11 cellular contexts compared by ENCODE assay signal in the genomic region with DNA sequence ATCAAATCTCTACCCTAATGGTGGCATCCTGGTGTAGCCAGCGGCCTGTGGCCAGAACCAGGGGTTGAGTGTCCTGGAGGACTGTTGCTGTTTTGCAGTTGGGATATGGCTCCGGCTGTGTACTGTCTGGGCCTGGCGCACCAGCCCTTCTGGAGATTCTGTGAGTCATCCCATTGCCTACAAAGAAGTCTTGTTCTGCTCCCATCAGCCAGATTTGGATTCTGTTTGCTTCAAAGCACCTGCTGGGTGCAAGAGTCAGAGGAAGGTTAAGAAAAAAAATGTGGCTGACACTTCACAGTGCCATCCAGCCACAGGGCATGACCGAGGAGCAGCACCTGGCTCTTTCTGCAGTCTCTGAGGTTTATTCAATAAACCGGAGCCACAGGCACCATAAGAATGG. TPM values are rescaled to one million over a fixed set of nuclear protein-coding genes. Genes with fewer than 3 reads are reported as not detected.
DNase-seq lines count a peak whose midpoint lies in the region; ATAC-seq and TF ChIP-seq lines count a peak whose summit lies in the region.
"Had no signal": no experiment of that assay in that cellular context is flagged by ENCODE, and none has a peak within 500 bp of the region (broad histone marks: within the 10 kb centered on the region; RNA-seq: fewer than 3 reads in every experiment).

No MANE protein-coding gene starts in this region.

- dilution Hi-C loops in IMR-90 (cut with HindIII; ENCODE audit: low sequenced_read_pairs, unreplicated experiment), result no loop called here

- H2BK5ac ChIP-seq in IMR-90 (ENCODE audit: low read depth, low read length, poor library complexity, severe bottlenecking), result no peak overlapping the region

- 0 out of 4 replicates have a peak, but pooled peaks cover 0 to 3% of the 10 kb centered on the region in 2 experiments for H3K79me1 ChIP-seq in IMR-90 (ENCODE audit: low read depth in 1 of 2, low read length in 2 of 2)

- H3K4me1 ChIP-seq in IMR-90 (ENCODE audit: control insufficient read depth, insufficient read depth, low read length) (peaks cover 25% of the 10 kb centered on the region), right cardiac atrium (ENCODE audit: control insufficient read depth, insufficient read depth, low read length) (peaks cover 5% of the 10 kb centered on the region), body of pancreas (no peaks in the 10 kb centered on the region)

- H2AK5ac ChIP-seq in IMR-90 (ENCODE audit: low read depth, low read length), result peak overlapping the region; percentile 43; the same call in 1 of the 2 replicates

- peak overlapping the region; percentile 46 for H2BK20ac ChIP-seq in IMR-90 (ENCODE audit: low read depth, low read length)

- BruUV-seq in IMR-90 (replicated peaks; lab: Mats Ljungman, UMichigan) (no TSS peak), MCF 10A (replicated peaks; lab: Mats Ljungman, UMichigan) (no TSS peak)

- no peak overlapping the region for H4K8ac ChIP-seq in IMR-90 (ENCODE audit: low read depth in 2 of 2, low read length in 2 of 2)

- H3K14ac ChIP-seq in IMR-90 (replicated peaks; ENCODE audit: low read depth, low read length), result no peak overlapping the region; the same call in 1 of the 2 replicates

- peak overlapping the region; percentile 22; the same call in 1 of the 2 replicates for H4K5ac ChIP-seq in IMR-90 (ENCODE audit: low read depth, low read length)

- peak overlapping the region; percentile 76 for H2AFZ ChIP-seq in IMR-90 (replicated peaks; ENCODE audit: low read length, poor library complexity)

- peaks cover 20% of the 10 kb centered on the region for H3K4me1 Mint-ChIP-seq in MCF 10A (ENCODE audit: insufficient read depth, unreplicated experiment)

- peaks cover 19% of the 10 kb centered on the region for H3K9me1 ChIP-seq in IMR-90 (ENCODE audit: insufficient read depth, low read length)

- H4K91ac ChIP-seq in IMR-90 (ENCODE audit: insufficient read depth, low read depth, low read length), result no peak overlapping the region

- no peak overlapping the region for H3K23ac ChIP-seq in IMR-90 (ENCODE audit: low read depth, low read length)

- H3K36me3 ChIP-seq in IMR-90 (ENCODE audit: control insufficient read depth, insufficient read depth, low read length), result no peaks in the 10 kb centered on the region
- no peaks in the 10 kb centered on the region for H3K36me3 ChIP-seq in body of pancreas (replicated peaks in 1 of 2; ENCODE audit: insufficient read depth in 1 of 2, low read depth in 2 of 2)

- ATAC-seq in IMR-90 (ENCODE audit: low read depth), result peak; percentile 70
- ATAC-seq in right cardiac atrium, result peak; percentile 67 to 68
- no peak for ATAC-seq in HG03039 (IDR thresholded peaks at IDR 0.05; ENCODE audit: unreplicated experiment)
- ATAC-seq in omental fat pad (ENCODE audit: low FRiP score), result no peak
- ATAC-seq in body of pancreas, result no peak

- H3K9me3 ChIP-seq in IMR-90 (ENCODE audit: control insufficient read depth, insufficient read depth, low read length), result no peaks in the 10 kb centered on the region
- no peaks in the 10 kb centered on the region for H3K9me3 ChIP-seq in right cardiac atrium (ENCODE audit: control insufficient read depth, low read length)
- no peaks in the 10 kb centered on the region for H3K9me3 ChIP-seq in body of pancreas

- no peak for TF ChIP-seq CTCF in IMR-90 (conservative IDR thresholded peaks at IDR 0.05; ENCODE audit: low read depth, low read length)
- TF ChIP-seq CTCF in MCF 10A (IDR thresholded peaks at IDR 0.05; ENCODE audit: unreplicated experiment), result no peak
- TF ChIP-seq CTCF in omental fat pad (IDR thresholded peaks at IDR 0.05), result no peak
- TF ChIP-seq CTCF in body of pancreas (IDR thresholded peaks at IDR 0.05), result no peak

- H3K27ac Mint-ChIP-seq in MCF 10A (ENCODE audit: low read depth, unreplicated experiment), result no peak overlapping the region

- TF ChIP-seq RAD21 in IMR-90 (IDR thresholded peaks at IDR 0.05; ENCODE audit: low read length), result no peak

- no peak overlapping the region for H3K56ac ChIP-seq in IMR-90 (ENCODE audit: extremely low read depth, insufficient read depth, low read length)

- H2BK120ac ChIP-seq in IMR-90 (ENCODE audit: low read depth, low read length), result peak overlapping the region; percentile 53; the same call in 1 of the 2 replicates

- no peak overlapping the region for H3K4me2 ChIP-seq in IMR-90 (ENCODE audit: low read depth, low read length)

- 93% methylated on average over 2 of the region's 5 CpGs; no CpG with 5 or more reads in 1 of the 2 experiments for WGBS in IMR-90 (ENCODE audit: extremely low coverage in 2 of 2, insufficient read length in 1 of 2), 2 experiments
- WGBS in right cardiac atrium, result 87% methylated on average over 5 of the region's 5 CpGs
- WGBS in body of pancreas, 2 donors, result 92 to 100% methylated on average over 4 to 5 of the region's 5 CpGs

- no peaks in the 10 kb centered on the region for H3K27me3 Mint-ChIP-seq in MCF 10A (ENCODE audit: insufficient read depth, unreplicated experiment)

- no peak overlapping the region for H2AK9ac ChIP-seq in IMR-90 (replicated peaks; ENCODE audit: low read depth, low read length, poor library complexity)

- H3K4me3 ChIP-seq in IMR-90 (ENCODE audit: insufficient read depth, low read depth, low read length) (no peak overlapping the region), right cardiac atrium (ENCODE audit: low read length) (no peak overlapping the region), body of pancreas (no peak overlapping the region)
- H3K4me3 ChIP-seq: lung had no signal

- H3K4me3 Mint-ChIP-seq in MCF 10A (ENCODE audit: unreplicated experiment), result no peak overlapping the region

- H3K27me3 ChIP-seq in IMR-90 (ENCODE audit: control insufficient read depth, insufficient read depth, low read length) (no peaks in the 10 kb centered on the region), right cardiac atrium (ENCODE audit: control insufficient read depth, insufficient read depth) (no peaks in the 10 kb centered on the region), body of pancreas (no peaks in the 10 kb centered on the region)

- H3K27ac ChIP-seq in IMR-90 (ENCODE audit: insufficient read depth, low read length) (no peak overlapping the region), right cardiac atrium (ENCODE audit: low read length) (peak overlapping the region; percentile 56), substantia nigra (ENCODE audit: low read depth, low read length, poor library complexity, severe bottlenecking) (peak overlapping the region; percentile 75), body of pancreas (no peak overlapping the region)

- H3K18ac ChIP-seq in IMR-90 (ENCODE audit: low read depth, low read length), result no peak overlapping the region

- H4K20me1 ChIP-seq in IMR-90 (ENCODE audit: insufficient read depth, low read length), result no peaks in the 10 kb centered on the region

- H3K36me3 Mint-ChIP-seq in MCF 10A (ENCODE audit: insufficient read depth, unreplicated experiment), result no peaks in the 10 kb centered on the region

- CTCF ChIA-PET in IMR-90 (lab: Yijun Ruan, JAX) (no interaction called here), MCF 10A (lab: Yijun Ruan, JAX) (interaction anchor here (0.6 to 0.9 kb wide), 3 partner anchors 16 to 197 kb away, joined by 3 to 4 read pairs (median 3); no protein-coding TSS in a partner anchor)

- no peak overlapping the region; the same call in 2 of the 3 replicates for H2BK15ac ChIP-seq in IMR-90 (ENCODE audit: low read depth, low read length)

- TF ChIP-seq POLR2A in IMR-90 (IDR thresholded peaks at IDR 0.05; ENCODE audit: low read depth, low read length) (no peak), body of pancreas (IDR thresholded peaks at IDR 0.05) (no peak)

- in situ Hi-C loops in IMR-90 (cut with MboI; ENCODE audit: low sequenced_read_pairs), result no loop called here

- H3K4ac ChIP-seq in IMR-90 (ENCODE audit: low read depth, low read length), result peak overlapping the region; percentile 46; the same call in 1 of the 2 replicates

- DNase-seq in IMR-90 (peak; percentile 68), MCF 10A (ENCODE audit: unreplicated experiment) (peak; percentile 34), right cardiac atrium (peak in 2 of 3 donors; percentile 51 to 76), substantia nigra (lab: John Stamatoyannopoulos, UW) (peak in 31 of 49 donors; percentile 5 to 58 (median 30)), omental fat pad (ENCODE audit: low spot score) (no peak), body of pancreas (no peak)
- no peak for DNase-seq in activated naive CD4-positive, alpha-beta T cell (lab: John Stamatoyannopoulos, UW)
- DNase-seq: NCI-H1436, T1000 had no signal

- H3K9me3 Mint-ChIP-seq in MCF 10A (ENCODE audit: unreplicated experiment), result no peaks in the 10 kb centered on the region

- no peak overlapping the region for H3K9ac ChIP-seq in IMR-90 (ENCODE audit: low read depth, low read length)

- POLR2A ChIA-PET in IMR-90 (lab: Charles Lee; ENCODE audit: unreplicated experiment) (interaction anchor here (0.5 kb wide), 1 partner anchor 352 kb away, joined by 4 read pairs; no protein-coding TSS in a partner anchor), MCF 10A (lab: Yijun Ruan, JAX) (interaction anchor here (1.0 to 1.2 kb wide), 2 partner anchors 13 to 21 kb away, joined by 4 to 6 read pairs; no protein-coding TSS in a partner anchor)

- intact Hi-C loops in IMR-90 (cut with micrococcal nuclease) (no loop called here), MCF 10A (cut with micrococcal nuclease) (no loop called here), right cardiac atrium (cut with DNase I) (no loop called here), body of pancreas (cut with DNase I) (no loop called here)

TF ChIP-seq in IMR-90, 13 proteins besides CTCF, POLR2A, EP300 and RAD21:
- peak; percentile 31; the same call in 1 of the 2 replicates for TF ChIP-seq FOS (IDR thresholded peaks at IDR 0.05; ENCODE audit: low read depth, low read length)
- TF ChIP-seq CHD1 (IDR thresholded peaks at IDR 0.05; ENCODE audit: low read depth, low read length), result no peak

RNA-seq across cellular contexts. Expression of a gene that starts 41.0 kb away (rescaled TPM):
- total RNA-seq in IMR-90 (2012; rRNA removed), result 19.7 and 26.9 TPM in 2 replicates
- polyA plus RNA-seq in IMR-90 (2012; rRNA removed), result 25.0 and 28.1 TPM in 2 replicates
- 10.0 and 11.4 TPM in 2 replicates for polyA plus RNA-seq in IMR-90 (2012; cell fraction: cytosol; rRNA removed)
- polyA plus RNA-seq in IMR-90 (2012; cell fraction: nucleus; rRNA removed; ENCODE audit: low replicate concordance), result 23.8 and 56.1 TPM in 2 replicates
- 80.8 and 89.5 TPM in 2 replicates for total RNA-seq in MCF 10A (2022)
- total RNA-seq in right cardiac atrium, result 10 to 100 TPM; 13.3 to 19.7 (median 16.0) TPM
- 9.2 TPM for polyA plus RNA-seq in right cardiac atrium
- 10 to 100 TPM; 16.8 to 57.4 (median 22.8) TPM for total RNA-seq in omental fat pad
- total RNA-seq in body of pancreas, result 10 to 100 TPM; 12.5 to 23.7 TPM

Comparison
In these comparisons a context has a peak if more than half of its experiments do, and no peak if none do; other contexts are left out.
1. ATAC-seq: peak in IMR-90 (single experiment) and right cardiac atrium (2 of 2); none in HG03039 (single experiment), omental fat pad (single experiment) and body of pancreas (single experiment).
2. DNase-seq: peak in IMR-90 (single experiment), MCF 10A (single experiment), right cardiac atrium (2 of 3) and substantia nigra (31 of 49); none in activated naive CD4-positive, alpha-beta T cell (0 of 4), omental fat pad (single experiment) and body of pancreas (0 of 4).
3. H3K27ac ChIP-seq: peak in right cardiac atrium (single experiment) and substantia nigra (single experiment); none in IMR-90 (single experiment) and body of pancreas (0 of 4).